ENCODE assay signal across 8 cellular contexts in the genomic region with DNA sequence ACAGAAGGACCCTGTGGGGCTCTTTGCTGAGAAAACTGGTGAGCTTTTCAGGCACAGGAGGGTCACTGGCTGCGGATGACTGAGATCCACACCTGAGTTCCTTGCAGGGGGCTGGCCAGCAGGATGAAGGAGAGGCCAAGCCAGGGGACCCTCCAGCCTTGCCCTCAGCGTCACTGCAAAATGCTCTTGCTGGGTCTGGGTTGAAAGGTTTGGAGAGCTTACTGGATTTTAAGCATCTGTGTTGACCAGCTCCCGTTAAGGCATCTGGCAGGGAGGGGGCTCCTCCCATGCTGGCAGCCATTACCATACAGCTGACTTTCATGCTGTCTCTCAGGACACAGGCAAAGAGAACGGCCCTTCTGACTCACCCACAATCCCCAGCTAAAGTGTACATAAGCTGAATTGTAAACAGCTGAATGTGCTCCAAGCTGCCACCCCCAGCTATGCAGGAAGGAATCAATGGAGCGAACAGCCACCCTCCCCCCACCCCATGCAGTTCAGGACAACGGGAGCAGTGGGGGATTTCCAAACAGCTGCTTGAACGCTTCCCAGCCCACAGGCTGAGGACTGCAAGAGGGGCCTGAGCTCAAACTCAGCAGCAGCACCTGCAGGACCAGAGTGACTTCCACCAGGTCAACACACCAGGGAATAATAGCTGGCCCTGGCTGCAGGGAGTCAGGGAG. TPM values are rescaled to one million over a fixed set of nuclear protein-coding genes. Genes with fewer than 3 reads are reported as not detected.
DNase-seq lines count a peak whose midpoint lies in the region; ATAC-seq and TF ChIP-seq lines count a peak whose summit lies in the region.

No MANE protein-coding gene starts in this region.

- no TSS peak for BruUV-seq in mammary epithelial cell (replicated peaks; lab: Mats Ljungman, UMichigan)

- ATAC-seq in HG03159 (IDR thresholded peaks at IDR 0.05; ENCODE audit: unreplicated experiment) = no peak
- no peak for ATAC-seq in GM21515 (IDR thresholded peaks at IDR 0.05; ENCODE audit: unreplicated experiment)

- TF ChIP-seq CTCF in mammary epithelial cell (conservative IDR thresholded peaks at IDR 0.05 in 1 of 2, IDR thresholded peaks at IDR 0.05 in 1 of 2; ENCODE audit: extremely low read depth in 1 of 2, insufficient read depth in 1 of 2, low read depth in 1 of 2, low read length in 2 of 2) (no peak), kidney epithelial cell (IDR thresholded peaks at IDR 0.05; ENCODE audit: insufficient read depth, low read length, poor library complexity, severe bottlenecking) (peak; percentile 23)

- intact Hi-C loops in mammary epithelial cell (cut with micrococcal nuclease) = loop anchor here (10.0 kb wide), 1 partner anchor 1423 kb away; no protein-coding TSS in a partner anchor

- CTCF ChIA-PET in mammary epithelial cell (lab: Charles Lee; ENCODE audit: low non-redundant PET) = interaction anchor here (0.6 to 0.9 kb wide), 2 partner anchors 47 to 259 kb away, joined by 3 to 6 read pairs; no protein-coding TSS in a partner anchor

- H3K27me3 ChIP-seq in mammary epithelial cell (ENCODE audit: insufficient read depth, low read length) = no peaks in the 10 kb centered on the region
- H3K27me3 ChIP-seq in kidney epithelial cell (ENCODE audit: control insufficient read depth, insufficient read depth, low read length) = no peaks in the 10 kb centered on the region
- H3K27me3 ChIP-seq in subcutaneous abdominal adipose tissue (ENCODE audit: control insufficient read depth in 5 of 5, insufficient read depth in 4 of 5, low read length in 5 of 5) = no peaks in the 10 kb centered on the region

- H3K9ac ChIP-seq in mammary epithelial cell (ENCODE audit: insufficient read depth, low read length) (no peak overlapping the region), subcutaneous abdominal adipose tissue (ENCODE audit: low read length in 5 of 5) (peak overlapping the region in 1 of 5 donors; percentile 40)

- DNase-seq in ELF-1 (ENCODE audit: low read depth, low spot score) = peak; percentile 87
- DNase-seq in NCI-H2227 treated with DMSO at 0.1 percent for 48 hours (lab: John Stamatoyannopoulos, UW) = peak; percentile 71
- DNase-seq in mammary epithelial cell = peak; percentile 84
- peak; percentile 97 for DNase-seq in kidney epithelial cell (ENCODE audit: low read depth)
- DNase-seq in stimulated activated CD4-positive, alpha-beta T cell treated with anti-CD3 and anti-CD28 coated beads, Interleukin-4, amount 100 ng/mL, for 24 hours = no peak

- H3K27ac ChIP-seq in mammary epithelial cell (ENCODE audit: insufficient read depth, low read depth, low read length) (peak overlapping the region; percentile 41), subcutaneous abdominal adipose tissue (ENCODE audit: low read depth, low read length) (peak overlapping the region; percentile 63)

- in situ Hi-C loops in mammary epithelial cell (cut with MboI; ENCODE audit: low sequenced_read_pairs in 2 of 2) = no loop called here

- H3K79me2 ChIP-seq in mammary epithelial cell (ENCODE audit: insufficient read depth, low read length) = peaks cover 100% of the 10 kb centered on the region

- H3K36me3 ChIP-seq in mammary epithelial cell (ENCODE audit: insufficient read depth, low read length) = peaks cover 32% of the 10 kb centered on the region
- H3K36me3 ChIP-seq in kidney epithelial cell (ENCODE audit: control insufficient read depth, insufficient read depth, low read length) = no peaks in the 10 kb centered on the region
- peaks cover 0 to 12% (median 5%) of the 10 kb centered on the region in 5 donors for H3K36me3 ChIP-seq in subcutaneous abdominal adipose tissue (ENCODE audit: control insufficient read depth in 5 of 5, insufficient read depth in 5 of 5, low read length in 5 of 5)

- H3K9me3 ChIP-seq in mammary epithelial cell (replicated peaks; ENCODE audit: insufficient read depth, low read length) = no peaks in the 10 kb centered on the region
- no peaks in the 10 kb centered on the region for H3K9me3 ChIP-seq in subcutaneous abdominal adipose tissue (ENCODE audit: control insufficient read depth in 5 of 5, low read length in 5 of 5)

- H3K4me1 ChIP-seq in mammary epithelial cell (ENCODE audit: insufficient read depth, low read length) = peaks cover 95% of the 10 kb centered on the region
- peaks cover 40 to 98% (median 85%) of the 10 kb centered on the region in 5 donors for H3K4me1 ChIP-seq in subcutaneous abdominal adipose tissue (ENCODE audit: control insufficient read depth in 5 of 5, insufficient read depth in 5 of 5, low read length in 5 of 5)

- H2AFZ ChIP-seq in mammary epithelial cell (ENCODE audit: low read depth, low read length) = no peak overlapping the region

- H4K20me1 ChIP-seq in mammary epithelial cell (ENCODE audit: insufficient read depth, low read length) = no peaks in the 10 kb centered on the region

- dilution Hi-C loops in mammary epithelial cell (cut with HindIII; ENCODE audit: low sequenced_read_pairs) = no loop called here

- 10% methylated on average over 4 of the region's 7 CpGs for WGBS in mammary epithelial cell (ENCODE audit: low coverage, missing lambda C conversion rate)

- peak overlapping the region; percentile 38 for H3K4me2 ChIP-seq in mammary epithelial cell (ENCODE audit: insufficient read depth, low read depth, low read length)

- no peak overlapping the region for H3K4me3 ChIP-seq in mammary epithelial cell (replicated peaks in 1 of 3; ENCODE audit: insufficient read depth in 1 of 3, low read depth in 2 of 3, low read length in 3 of 3)
- no peak overlapping the region for H3K4me3 ChIP-seq in kidney epithelial cell (ENCODE audit: low read depth, low read length)
- H3K4me3 ChIP-seq in subcutaneous abdominal adipose tissue (ENCODE audit: low read depth in 1 of 5, low read length in 5 of 5) = peak overlapping the region in 4 of 5 donors; percentile 2 to 38 (median 24)

RNA-seq across cellular contexts. Expression of gene A3GALT2, which starts 21.3 kb away (rescaled TPM):
- total RNA-seq in mammary epithelial cell (not detected), kidney epithelial cell (not detected in 2 replicates)
- not detected for polyA plus RNA-seq in mammary epithelial cell
- polyA minus RNA-seq in mammary epithelial cell = not detected

Comparison
In these comparisons a context has a peak if more than half of its experiments do, and no peak if none do; other contexts are left out.
1. H3K4me3 ChIP-seq: peak in subcutaneous abdominal adipose tissue (4 of 5); none in mammary epithelial cell (0 of 3) and kidney epithelial cell (single experiment).